26 cellular contexts compared by ENCODE assay signal in the genomic region with DNA sequence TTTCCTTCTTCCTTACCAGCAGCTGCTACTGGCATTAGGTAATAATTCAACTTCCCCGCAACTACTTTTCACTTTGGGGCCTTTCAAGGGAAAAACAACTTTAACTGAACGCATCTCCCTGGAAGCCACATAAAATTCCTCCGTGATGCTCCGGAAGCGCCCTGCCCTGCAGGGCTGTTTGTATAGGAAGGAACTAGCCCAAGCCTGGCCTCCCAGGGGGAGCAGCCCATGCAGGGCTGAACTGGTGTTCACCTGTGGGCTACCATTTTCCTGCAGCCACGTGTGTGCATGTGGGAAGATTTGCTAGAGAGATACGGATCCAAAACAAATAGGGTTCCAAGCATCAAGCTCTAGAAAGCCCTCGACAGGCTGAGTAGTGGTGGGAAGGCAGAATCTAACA. TPM values are rescaled to one million over a fixed set of nuclear protein-coding genes. Genes with fewer than 3 reads are reported as not detected.
"Had no signal": no experiment of that assay in that cellular context is flagged by ENCODE, and none has a peak within 500 bp of the region (broad histone marks: within the 10 kb centered on the region; RNA-seq: fewer than 3 reads in every experiment).

No MANE protein-coding gene starts in this region.

- H3K4me3 Mint-ChIP-seq: effector memory CD8-positive, alpha-beta T cell; memory B cell; mesothelial cell of epicardium; natural killer cell; neural crest cell; stimulated activated naive B cell treated with anti-CD40 and anti-IgM and Interleukin-4, amounts not matched to agents 10 μg/mL and 1 μg/mL and 100 μg/mL, for 72 hours; stimulated activated naive CD8-positive, alpha-beta T cell treated with anti-CD3 and anti-CD28 coated beads, Interleukin-15, amount 100 ng/mL, for 72 hours had no signal

- H3K27me3 ChIP-seq: ovary, testis, tibial nerve had no signal

- H3K27ac ChIP-seq: heart left ventricle, left lung, lower lobe of right lung, ovary, testis, tibial nerve had no signal

- H3K4me3 ChIP-seq: heart left ventricle, left lung, lower lobe of right lung, ovary, testis, tibial nerve had no signal

- H3K4me1 Mint-ChIP-seq: natural killer cell, neural crest cell had no signal

- H3K27ac Mint-ChIP-seq: effector memory CD8-positive, alpha-beta T cell; memory B cell; mesothelial cell of epicardium; natural killer cell; progenitor cell of endocrine pancreas; stimulated activated naive B cell treated with anti-CD40 and anti-IgM and Interleukin-4, amounts not matched to agents 10 μg/mL and 1 μg/mL and 100 μg/mL, for 72 hours had no signal

- FAIRE-seq: frontal cortex had no signal

- H3K9me3 Mint-ChIP-seq: effector memory CD8-positive, alpha-beta T cell; mesothelial cell of epicardium; natural killer cell; neural crest cell; stimulated activated naive B cell treated with anti-CD40 and anti-IgM and Interleukin-4, amounts not matched to agents 10 μg/mL and 1 μg/mL and 100 μg/mL, for 72 hours; stimulated activated naive CD8-positive, alpha-beta T cell treated with anti-CD3 and anti-CD28 coated beads, Interleukin-15, amount 100 ng/mL, for 72 hours had no signal

- H3K36me3 Mint-ChIP-seq: memory B cell; mesothelial cell of epicardium; natural killer cell; stimulated activated naive B cell treated with anti-CD40 and anti-IgM and Interleukin-4, amounts not matched to agents 10 μg/mL and 1 μg/mL and 100 μg/mL, for 72 hours had no signal

- H3K9me3 ChIP-seq: heart left ventricle, left lung, lower lobe of right lung, ovary, testis, tibial nerve had no signal

- DNase-seq: caudate nucleus; effector memory CD8-positive, alpha-beta T cell; heart left ventricle; hippocampal formation; left lung; lower lobe of right lung; natural killer cell; ovary; right cardiac atrium; stimulated activated CD4-positive, alpha-beta T cell treated with anti-CD3 and anti-CD28 coated beads, Interleukin-15, amount 100 ng/mL, for 24 hours; stimulated activated CD4-positive, alpha-beta T cell treated with anti-CD3 and anti-CD28 coated beads, Interleukin-1b, Interleukin-23, amount 100 ng/mL, for 48 hours; stimulated activated CD4-positive, alpha-beta T cell treated with anti-CD3 and anti-CD28 coated beads, Interleukin-4, amount 100 ng/mL, for 4 hours; stimulated activated naive B cell treated with anti-CD40 and anti-IgM and Interleukin-4, amounts not matched to agents 10 μg/mL and 1 μg/mL and 100 μg/mL, for 72 hours; stimulated activated naive CD8-positive, alpha-beta T cell treated with anti-CD3 and anti-CD28 coated beads, Interleukin-15, amount 100 ng/mL, for 72 hours; testis had no signal

- ATAC-seq: effector memory CD8-positive, alpha-beta T cell; esophagus mucosa; left lung; lower lobe of right lung; natural killer cell; right cardiac atrium; stimulated activated naive B cell treated with anti-CD40 and anti-IgM and Interleukin-4, amounts not matched to agents 10 μg/mL and 1 μg/mL and 100 μg/mL, for 72 hours; stimulated activated naive CD8-positive, alpha-beta T cell treated with anti-CD3 and anti-CD28 coated beads, Interleukin-15, amount 100 ng/mL, for 72 hours had no signal

- H3K36me3 ChIP-seq: heart left ventricle, left lung, lower lobe of right lung, ovary, tibial nerve had no signal

- H3K4me1 ChIP-seq: left lung, lower lobe of right lung, tibial nerve had no signal

RNA-seq across cellular contexts. Expression of a gene that starts 14.4 kb away (rescaled TPM):
- total RNA-seq: chondrocyte, esophagus mucosa, fibroblast of lung, frontal cortex, heart left ventricle, left lung, lower lobe of right lung, mesothelial cell of epicardium, natural killer cell, neural crest cell, ovary, progenitor cell of endocrine pancreas, right cardiac atrium, subcutaneous adipose tissue, ureter had no signal
- polyA plus RNA-seq: fibroblast of lung, heart left ventricle, right cardiac atrium had no signal
